8 cellular contexts compared by ENCODE assay signal in the genomic region with DNA sequence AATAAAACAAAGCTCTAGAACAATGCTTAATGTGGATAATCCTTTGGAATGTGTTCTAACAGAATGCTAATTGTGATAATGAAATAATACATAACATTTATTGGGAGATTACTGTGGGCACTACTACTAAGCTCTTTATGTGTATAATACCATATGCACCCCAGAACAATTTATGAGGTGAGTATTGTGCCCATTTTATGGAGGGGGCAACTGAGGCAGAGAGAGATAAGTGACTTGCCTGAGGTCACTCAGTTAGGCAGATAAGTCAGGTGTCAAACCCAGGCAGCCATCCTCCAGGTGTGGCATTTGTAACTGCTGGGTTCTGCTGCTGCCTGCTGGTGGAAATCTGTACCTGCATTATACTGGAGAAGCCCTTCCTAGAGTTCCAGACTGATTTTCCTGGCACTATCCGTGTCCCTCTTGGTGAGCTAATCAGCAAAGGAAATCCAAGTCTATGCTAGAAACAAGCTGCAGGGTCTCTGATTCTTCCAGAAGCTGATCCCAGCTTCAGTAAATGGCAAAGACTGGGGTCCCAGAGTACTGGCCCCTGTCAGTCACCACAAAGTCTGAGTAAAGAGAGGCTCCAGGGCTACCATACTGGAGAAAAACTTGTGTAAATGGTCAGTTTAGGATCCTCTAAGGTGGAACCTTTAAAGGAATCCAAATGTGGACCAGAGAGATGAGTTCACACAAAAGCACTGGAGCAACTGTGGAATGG. TPM values are rescaled to one million over a fixed set of nuclear protein-coding genes. Genes with fewer than 3 reads are reported as not detected.
DNase-seq lines count a peak whose midpoint lies in the region; ATAC-seq and TF ChIP-seq lines count a peak whose summit lies in the region.

No MANE protein-coding gene starts in this region.

- DNase-seq in AG09319 (ENCODE audit: extremely low read depth, low read depth) (no peak), HAP-1 (ENCODE audit: low spot score in 2 of 2) (peak; percentile 36 to 68), NT2/D1 (ENCODE audit: low read depth, low spot score) (peak; percentile 48), fibroblast of peridontal ligament (ENCODE audit: extremely low read depth) (peak; percentile 32), progenitor cell of endocrine pancreas (ENCODE audit: low spot score, unreplicated experiment) (no peak)

- no peaks in the 10 kb centered on the region for H3K36me3 Mint-ChIP-seq in progenitor cell of endocrine pancreas (ENCODE audit: insufficient read depth)
- H3K36me3 Mint-ChIP-seq in stimulated activated memory B cell treated with anti-CD40 and anti-IgM and Interleukin-4, amounts not matched to agents 10 μg/mL and 1 μg/mL and 100 μg/mL, for 72 hours: no peaks in the 10 kb centered on the region

- no peaks in the 10 kb centered on the region for H3K27me3 Mint-ChIP-seq in progenitor cell of endocrine pancreas
- no peaks in the 10 kb centered on the region for H3K27me3 Mint-ChIP-seq in stimulated activated memory B cell treated with anti-CD40 and anti-IgM and Interleukin-4, amounts not matched to agents 10 μg/mL and 1 μg/mL and 100 μg/mL, for 72 hours

- in situ Hi-C loops in HAP-1 (cut with MboI; ENCODE audit: low sequenced_read_pairs): loop anchor here (5.0 kb wide), 1 partner anchor 135 kb away; no protein-coding TSS in a partner anchor

- H3K36me3 ChIP-seq in HAP-1 (replicated peaks) (no peaks in the 10 kb centered on the region), NT2/D1 (ENCODE audit: insufficient read depth, insufficient read length, low read length) (no peaks in the 10 kb centered on the region)

- H3K9me3 Mint-ChIP-seq in progenitor cell of endocrine pancreas (ENCODE audit: low read depth): no peaks in the 10 kb centered on the region
- no peaks in the 10 kb centered on the region for H3K9me3 Mint-ChIP-seq in stimulated activated memory B cell treated with anti-CD40 and anti-IgM and Interleukin-4, amounts not matched to agents 10 μg/mL and 1 μg/mL and 100 μg/mL, for 72 hours

- peak overlapping the region; percentile 62 for H3K27ac Mint-ChIP-seq in progenitor cell of endocrine pancreas
- H3K27ac Mint-ChIP-seq in stimulated activated memory B cell treated with anti-CD40 and anti-IgM and Interleukin-4, amounts not matched to agents 10 μg/mL and 1 μg/mL and 100 μg/mL, for 72 hours: no peak overlapping the region

- H3K9ac ChIP-seq in NT2/D1 (ENCODE audit: insufficient read length, low read depth): no peak overlapping the region

- H3K4me3 Mint-ChIP-seq in progenitor cell of endocrine pancreas (ENCODE audit: low read depth): no peak overlapping the region
- no peak overlapping the region for H3K4me3 Mint-ChIP-seq in stimulated activated memory B cell treated with anti-CD40 and anti-IgM and Interleukin-4, amounts not matched to agents 10 μg/mL and 1 μg/mL and 100 μg/mL, for 72 hours

- H3K4me1 Mint-ChIP-seq in progenitor cell of endocrine pancreas (ENCODE audit: low read depth): peaks cover 40% of the 10 kb centered on the region
- no peaks in the 10 kb centered on the region for H3K4me1 Mint-ChIP-seq in stimulated activated memory B cell treated with anti-CD40 and anti-IgM and Interleukin-4, amounts not matched to agents 10 μg/mL and 1 μg/mL and 100 μg/mL, for 72 hours

- no peak for ATAC-seq in GM21825 (IDR thresholded peaks at IDR 0.05; ENCODE audit: unreplicated experiment)
- no peak for ATAC-seq in stimulated activated memory B cell treated with anti-CD40 and anti-IgM and Interleukin-4, amounts not matched to agents 10 μg/mL and 1 μg/mL and 100 μg/mL, for 72 hours
- no peak for ATAC-seq in GM18502 (IDR thresholded peaks at IDR 0.05; ENCODE audit: poor library complexity, unreplicated experiment)

- peaks cover 6% of the 10 kb centered on the region; the same call in 1 of the 2 replicates for H3K4me1 ChIP-seq in HAP-1
- H3K4me1 ChIP-seq in NT2/D1 (ENCODE audit: insufficient read depth, insufficient read length): no peaks in the 10 kb centered on the region

- H3K9me3 ChIP-seq in HAP-1: no peaks in the 10 kb centered on the region
- H3K9me3 ChIP-seq in NT2/D1 (ENCODE audit: insufficient read depth, low read length): no peaks in the 10 kb centered on the region

- H3K27me3 ChIP-seq in HAP-1 (ENCODE audit: low read depth): no peaks in the 10 kb centered on the region
- H3K27me3 ChIP-seq in NT2/D1 (ENCODE audit: insufficient read depth, insufficient read length): no peaks in the 10 kb centered on the region

- TF ChIP-seq CTCF in AG09319 (IDR thresholded peaks at IDR 0.05; ENCODE audit: low read depth, low read length) (peak; percentile 78), progenitor cell of endocrine pancreas (IDR thresholded peaks at IDR 0.05; ENCODE audit: unreplicated experiment) (peak; percentile 72)

- H3K4me3 ChIP-seq in HAP-1 (no peak overlapping the region), NT2/D1 (ENCODE audit: insufficient read length, low read depth) (no peak overlapping the region)

RNA-seq across cellular contexts. Expression of a gene that starts 22.6 kb away (rescaled TPM):
- 617 and 649 TPM in 2 replicates for total RNA-seq in progenitor cell of endocrine pancreas

Comparison
In these comparisons a context has a peak if more than half of its experiments do, and no peak if none do; other contexts are left out.
1. DNase-seq: peak in HAP-1 (2 of 2), NT2/D1 (single experiment) and fibroblast of peridontal ligament (single experiment); none in AG09319 (single experiment) and progenitor cell of endocrine pancreas (single experiment).